ENCODE assay signal across 1 cellular context in genomic region chr1:108877324-108877812, GRCh38.
TF ChIP-seq lines count a peak whose summit lies in the region.

No MANE protein-coding gene starts in this region.

TF ChIP-seq in HepG2, 621 proteins besides CTCF, POLR2A, EP300 and RAD21 (continued from another document and continues in another):
- TF ChIP-seq ZBTB46 (CRISPR knock-in tag; IDR thresholded peaks at IDR 0.05; ENCODE audit: borderline replicate concordance) (no peak), ZNF691 (CRISPR knock-in tag; IDR thresholded peaks at IDR 0.05; ENCODE audit: borderline replicate concordance, low read depth) (no peak), SKI (IDR thresholded peaks at IDR 0.05; ENCODE audit: partially characterized antibody) (no peak), ZFP91 (CRISPR knock-in tag; IDR thresholded peaks at IDR 0.05; ENCODE audit: borderline replicate concordance) (no peak), ZNF414 (CRISPR knock-in tag; IDR thresholded peaks at IDR 0.05) (no peak), MXD1 (CRISPR knock-in tag; IDR thresholded peaks at IDR 0.05) (no peak), RBM39 (IDR thresholded peaks at IDR 0.05; ENCODE audit: low read depth, low read length, poor library complexity, severe bottlenecking) (peak; percentile 14), ZNF782 (CRISPR knock-in tag; IDR thresholded peaks at IDR 0.05; ENCODE audit: borderline replicate concordance) (0 out of 2 replicates have a peak, but pooled peaks have one; percentile 38), ZNF619 (CRISPR knock-in tag; IDR thresholded peaks at IDR 0.05) (no peak), SMAD1 (CRISPR knock-in tag; IDR thresholded peaks at IDR 0.05; ENCODE audit: borderline replicate concordance, low read depth) (no peak), YEATS2 (CRISPR knock-in tag; IDR thresholded peaks at IDR 0.05; ENCODE audit: borderline replicate concordance) (no peak), IRF9 (CRISPR knock-in tag; IDR thresholded peaks at IDR 0.05; ENCODE audit: borderline replicate concordance) (no peak), JUND (CRISPR knock-in tag; IDR thresholded peaks at IDR 0.05) (no peak), PAWR (CRISPR knock-in tag; IDR thresholded peaks at IDR 0.05; ENCODE audit: borderline replicate concordance) (no peak), HMGXB4 (CRISPR knock-in tag; IDR thresholded peaks at IDR 0.05; ENCODE audit: borderline replicate concordance in 1 of 2, low read depth in 1 of 2) (peak in 1 of 2 experiments; percentile 23; a peak in 1 of 4 replicates), ARID4A (CRISPR knock-in tag; IDR thresholded peaks at IDR 0.05; ENCODE audit: borderline replicate concordance) (peak; percentile 14), HOXA5 (CRISPR knock-in tag; IDR thresholded peaks at IDR 0.05) (no peak), ZNF362 (CRISPR knock-in tag; IDR thresholded peaks at IDR 0.05; ENCODE audit: borderline replicate concordance) (no peak), SCMH1 (CRISPR knock-in tag; IDR thresholded peaks at IDR 0.05; ENCODE audit: borderline replicate concordance) (no peak), SIN3A (IDR thresholded peaks at IDR 0.05; ENCODE audit: borderline replicate concordance, low read depth, low read length) (no peak), PCBP1 (IDR thresholded peaks at IDR 0.05; ENCODE audit: borderline replicate concordance, low read depth, low read length) (no peak), KDM5A (IDR thresholded peaks at IDR 0.05; ENCODE audit: borderline replicate concordance, low read length) (no peak), ZNF430 (CRISPR knock-in tag; IDR thresholded peaks at IDR 0.05) (no peak), GLI4 (CRISPR knock-in tag; IDR thresholded peaks at IDR 0.05; ENCODE audit: borderline replicate concordance) (no peak), KLF12 (CRISPR knock-in tag; IDR thresholded peaks at IDR 0.05; ENCODE audit: borderline replicate concordance) (no peak), CERS6 (CRISPR knock-in tag; IDR thresholded peaks at IDR 0.05) (no peak), ZFP36 (IDR thresholded peaks at IDR 0.05; ENCODE audit: borderline replicate concordance, low read depth, low read length, partially characterized antibody) (no peak), ZNF816 (CRISPR knock-in tag; IDR thresholded peaks at IDR 0.05; ENCODE audit: borderline replicate concordance) (0 out of 2 replicates have a peak, but pooled peaks have one; percentile 44), SP5 (CRISPR knock-in tag; IDR thresholded peaks at IDR 0.05; ENCODE audit: borderline replicate concordance, low read depth) (no peak), ZBTB21 (CRISPR knock-in tag; IDR thresholded peaks at IDR 0.05) (no peak), ZNF609 (CRISPR knock-in tag; IDR thresholded peaks at IDR 0.05; ENCODE audit: borderline replicate concordance) (no peak), ZNF225 (CRISPR knock-in tag; IDR thresholded peaks at IDR 0.05) (no peak)
